17 cellular contexts compared by ENCODE assay signal in the genomic region with DNA sequence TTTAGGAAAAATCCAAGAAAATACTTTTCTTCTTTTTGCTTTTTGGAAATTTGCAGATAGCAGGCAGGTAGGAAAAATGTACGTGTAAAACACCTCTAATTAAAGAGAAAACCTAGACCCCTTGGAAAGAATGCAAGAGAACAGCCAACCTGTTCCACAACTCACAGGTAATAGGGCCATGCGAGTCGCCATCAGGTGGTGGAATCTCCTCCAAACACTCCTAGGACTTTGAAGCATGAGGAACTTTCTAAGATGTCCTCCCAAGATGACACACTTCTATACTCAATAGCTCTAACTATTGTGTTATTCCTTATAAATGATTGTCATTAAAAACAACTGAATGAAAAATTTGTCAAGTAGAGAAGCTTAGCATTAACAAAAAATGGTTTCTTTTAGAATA.
"Had no signal": no experiment of that assay in that cellular context is flagged by ENCODE, and none has a peak within 500 bp of the region (broad histone marks: within the 10 kb centered on the region; RNA-seq: fewer than 3 reads in every experiment).

No MANE protein-coding gene starts in this region.

- FAIRE-seq: endometrium had no signal

- ATAC-seq: natural killer cell treated with Interleukin-12 subunit alpha and Interleukin-12 subunit beta and Interleukin-15 and Interleukin-18, amount 100 ng/mL, for 72 hours; right lobe of liver had no signal

- H3K36me3 ChIP-seq: neutrophil, ovary, right lobe of liver, thyroid gland had no signal

- H3K27me3 ChIP-seq: ovary, right lobe of liver, thyroid gland had no signal

- H3K9me3 ChIP-seq: neutrophil, ovary, right lobe of liver, thyroid gland had no signal

- H3K4me3 ChIP-seq: ovary, right lobe of liver, skin epidermis, thyroid gland had no signal

- DNase-seq: activated CD4-positive, alpha-beta T cell treated with anti-CD3 and anti-CD28 coated beads for 4 hours; activated CD4-positive, alpha-beta T cell treated with anti-CD3 and anti-CD28 coated beads, Interleukin-2, amount 50 U/mL, for 48 hours; activated CD4-positive, CD25-positive, alpha-beta regulatory T cell; activated effector memory CD4-positive, alpha-beta T cell treated with Interleukin-2 at 50 U/mL for 16 hours; activated naive CD4-positive, alpha-beta T cell treated with anti-CD3 and anti-CD28 coated beads, Interleukin-2, amount 10 ng/mL, durations not matched to agents 7 days and 5 days; activated T-cell treated with anti-CD3 and anti-CD28 coated beads, Interleukin-2, amount 50 U/mL, for 48 hours; foreskin melanocyte; ovary; right lobe of liver; stimulated activated CD4-positive, alpha-beta T cell treated with anti-CD3 and anti-CD28 coated beads, Interleukin-1b, Interleukin-23, amount 100 ng/mL, for 48 hours; substantia nigra; T1000; thyroid gland had no signal

- H3K27ac ChIP-seq: neutrophil, ovary, right lobe of liver, skin epidermis, thyroid gland had no signal

- H3K4me1 ChIP-seq: right lobe of liver, thyroid gland had no signal
